8 cellular contexts compared by ENCODE assay signal in genomic region chrX:57591284-57592158, GRCh38. TPM values are rescaled to one million over a fixed set of nuclear protein-coding genes. Genes with fewer than 3 reads are reported as not detected.
A peak's percentile ranks its signal among the peaks of the same experiment; 100 is the strongest.
DNase-seq lines count a peak whose midpoint lies in the region; ATAC-seq and TF ChIP-seq lines count a peak whose summit lies in the region.
"Not testable (repeated sequence)": the region's sequence is repeated elsewhere in the genome, so short reads cannot be mapped to it uniquely, and the experiment has no call there.

Gene ZXDB (plus strand): TSS chrX:57592011. CDS start chrX:57592049, 38 bp downstream.

- TF ChIP-seq EP300 in sigmoid colon (IDR thresholded peaks at IDR 0.05) = not testable (repeated sequence)

- not testable (repeated sequence) for TF ChIP-seq POLR2A in sigmoid colon (IDR thresholded peaks at IDR 0.05)

- peak within 1 kb of the TSS; percentile 83 for H3K4me3 Mint-ChIP-seq in activated CD4-positive, alpha-beta T cell treated with anti-CD3 and anti-CD28 coated beads, Interleukin-2, amount 10 ng/mL, durations not matched to agents 24 days and 14 days

- WGBS in sigmoid colon, 2 donors = 2 to 7% methylated on average over 18 to 22 of the region's 39 CpGs

- TF ChIP-seq CTCF in C4-2B (conservative IDR thresholded peaks at IDR 0.05); sigmoid colon (IDR thresholded peaks at IDR 0.05): not testable (repeated sequence)

- H3K4me1 ChIP-seq in effector memory CD4-positive, alpha-beta T cell (ENCODE audit: control insufficient read depth, insufficient read depth, low read length, poor library complexity, severe bottlenecking) = not testable (repeated sequence)
- peaks cover 0 to 31% (median 16%) of the 10 kb centered on the region in 4 donors for H3K4me1 ChIP-seq in sigmoid colon

- not testable (repeated sequence) for H3K9me3 Mint-ChIP-seq in activated CD4-positive, alpha-beta T cell treated with anti-CD3 and anti-CD28 coated beads, Interleukin-2, amount 10 ng/mL, durations not matched to agents 24 days and 14 days

- not testable (repeated sequence) for H3K27me3 ChIP-seq in effector memory CD4-positive, alpha-beta T cell (replicated peaks; ENCODE audit: control insufficient read depth, insufficient read depth, low read length, poor library complexity, severe bottlenecking); sigmoid colon

- H3K27me3 Mint-ChIP-seq in activated CD4-positive, alpha-beta T cell treated with anti-CD3 and anti-CD28 coated beads, Interleukin-2, amount 10 ng/mL, durations not matched to agents 24 days and 14 days = not testable (repeated sequence)

- DNase-seq in NCI-H1694 (lab: John Stamatoyannopoulos, UW) = peak; percentile 12
- peak; percentile 60 for DNase-seq in activated CD4-positive, alpha-beta T cell treated with anti-CD3 and anti-CD28 coated beads, Interleukin-2, amount 10 ng/mL, durations not matched to agents 24 days and 14 days
- DNase-seq in effector memory CD4-positive, alpha-beta T cell = peak in 1 of 3 donors; percentile 4
- DNase-seq in left colon, sigmoid colon: not testable (repeated sequence)

- peak; percentile 37 for ATAC-seq in GM19328 (IDR thresholded peaks at IDR 0.05; ENCODE audit: unreplicated experiment)
- peak; percentile 48 for ATAC-seq in HG03039 (IDR thresholded peaks at IDR 0.05; ENCODE audit: unreplicated experiment)
- peak; percentile 51 for ATAC-seq in left colon

- intact Hi-C loops in activated CD4-positive, alpha-beta T cell treated with anti-CD3 and anti-CD28 coated beads, Interleukin-2, amount 10 ng/mL, durations not matched to agents 24 days and 14 days (cut with micrococcal nuclease) = loop anchor here (2.0 to 10.0 kb wide), 5 partner anchors 309 to 829 kb away; partner anchors contain the start of gene SPIN2B
- intact Hi-C loops in left colon (cut with DNase I, micrococcal nuclease) (loop anchor here in 1 of 2 donors (10.0 kb wide), 1 partner anchor 323 kb away; the partner anchor contains the start of gene ZXDA), sigmoid colon (cut with DNase I) (loop anchor here (10.0 kb wide), 2 partner anchors 597 to 1357 kb away; partner anchors contain the start of genes KLF8 and SPIN3)

- H3K27ac ChIP-seq in C4-2B (peak within 1 kb of the TSS; percentile 84), sigmoid colon (peak within 1 kb of the TSS; percentile 90 to 96 (median 92))
- H3K27ac ChIP-seq in effector memory CD4-positive, alpha-beta T cell (ENCODE audit: insufficient read depth, low read length, poor library complexity, severe bottlenecking) = peak within 1 kb of the TSS; percentile 61

- H3K9me3 ChIP-seq in effector memory CD4-positive, alpha-beta T cell (ENCODE audit: control insufficient read depth, low read length); sigmoid colon: not testable (repeated sequence)

- H3K4me3 ChIP-seq in effector memory CD4-positive, alpha-beta T cell (ENCODE audit: insufficient read depth, low read depth, low read length, poor library complexity, severe bottlenecking) = peak within 1 kb of the TSS; percentile 46
- peak within 1 kb of the TSS; percentile 58 to 62 (median 60) for H3K4me3 ChIP-seq in sigmoid colon

- peak within 1 kb of the TSS; percentile 92 for H3K27ac Mint-ChIP-seq in activated CD4-positive, alpha-beta T cell treated with anti-CD3 and anti-CD28 coated beads, Interleukin-2, amount 10 ng/mL, durations not matched to agents 24 days and 14 days

- not testable (repeated sequence) for H3K36me3 ChIP-seq in effector memory CD4-positive, alpha-beta T cell (ENCODE audit: control insufficient read depth, insufficient read depth, low read length); sigmoid colon

- peaks cover 16% of the 10 kb centered on the region for H3K4me1 Mint-ChIP-seq in activated CD4-positive, alpha-beta T cell treated with anti-CD3 and anti-CD28 coated beads, Interleukin-2, amount 10 ng/mL, durations not matched to agents 24 days and 14 days

- peaks cover 16% of the 10 kb centered on the region for H3K36me3 Mint-ChIP-seq in activated CD4-positive, alpha-beta T cell treated with anti-CD3 and anti-CD28 coated beads, Interleukin-2, amount 10 ng/mL, durations not matched to agents 24 days and 14 days (ENCODE audit: low read depth)

RNA-seq across cellular contexts. Expression of gene ZXDB, which starts in this region (rescaled TPM):
- total RNA-seq in activated CD4-positive, alpha-beta T cell treated with anti-CD3 and anti-CD28 coated beads, Interleukin-2, amount 10 ng/mL, durations not matched to agents 24 days and 14 days = 5.5 and 6.1 TPM in 2 replicates
- 1 to 10 TPM; 5.2 to 7.5 TPM for total RNA-seq in left colon
- total RNA-seq in sigmoid colon = 10 to 100 TPM in 3 of 4 donors, 1 to 10 TPM in 1; 9.7 to 12.2 (median 11.1) TPM
- 1 to 10 TPM; 1.6 to 2.9 (median 2.4) TPM for polyA plus RNA-seq in sigmoid colon
